In genomic region chr4:88033309-88033708, GRCh38 we compare ENCODE assay signal across 9 cellular contexts. TPM values are rescaled to one million over a fixed set of nuclear protein-coding genes. Genes with fewer than 3 reads are reported as not detected.
A peak's percentile ranks its signal among the peaks of the same experiment; 100 is the strongest.
DNase-seq lines count a peak whose midpoint lies in the region; ATAC-seq and TF ChIP-seq lines count a peak whose summit lies in the region.
"Had no signal": no experiment of that assay in that cellular context is flagged by ENCODE, and none has a peak within 500 bp of the region (broad histone marks: within the 10 kb centered on the region; RNA-seq: fewer than 3 reads in every experiment).

No MANE protein-coding gene starts in this region.

- no peak overlapping the region for H3K4me3 Mint-ChIP-seq in activated CD8-positive, alpha-beta memory T cell treated with anti-CD3 and anti-CD28 coated beads, Interleukin-2, amount 10 ng/mL, durations not matched to agents 7 days and 5 days

- DNase-seq in activated CD8-positive, alpha-beta memory T cell treated with anti-CD3 and anti-CD28 coated beads, Interleukin-2, amount 10 ng/mL, durations not matched to agents 7 days and 5 days = peak; percentile 62
- no peak for DNase-seq in activated CD8-positive, alpha-beta memory T cell treated with anti-CD3 and anti-CD28 coated beads, Interleukin-2, amount 50 U/mL, for 48 hours
- DNase-seq in NCI-H1694 treated with DMSO at 0.1 percent for 48 hours (lab: John Stamatoyannopoulos, UW) (peak; percentile 2), fibroblast of the conjunctiva (ENCODE audit: low read depth) (peak; percentile 57), ovary (peak in 1 of 5 donors; percentile 51)
- peak; percentile 3 to 6 for DNase-seq in activated CD4-positive, alpha-beta T cell treated with anti-CD3 and anti-CD28 coated beads, Interleukin-2, amount 50 U/mL, for 4 hours

- H3K36me3 Mint-ChIP-seq in activated CD8-positive, alpha-beta memory T cell treated with anti-CD3 and anti-CD28 coated beads, Interleukin-2, amount 10 ng/mL, durations not matched to agents 7 days and 5 days = peaks cover 14% of the 10 kb centered on the region

- peak; percentile 55 for ATAC-seq in activated CD8-positive, alpha-beta memory T cell treated with anti-CD3 and anti-CD28 coated beads, Interleukin-2, amount 10 ng/mL, durations not matched to agents 7 days and 5 days
- ATAC-seq in HG03439 (IDR thresholded peaks at IDR 0.05; ENCODE audit: unreplicated experiment) = no peak

- no peak for TF ChIP-seq POLR2A in ovary (IDR thresholded peaks at IDR 0.05)

- no peaks in the 10 kb centered on the region for H3K27me3 ChIP-seq in ovary

- no peak for TF ChIP-seq EP300 in ovary (IDR thresholded peaks at IDR 0.05)

- H3K4me1 ChIP-seq in HEK293 (ENCODE audit: control insufficient read depth, insufficient read depth, low read length) = no peaks in the 10 kb centered on the region
- H3K4me1 ChIP-seq in ovary (ENCODE audit: insufficient read depth) = no peaks in the 10 kb centered on the region

- no peak overlapping the region for H3K4me3 ChIP-seq in HEK293 (ENCODE audit: low read depth, low read length)
- H3K4me3 ChIP-seq in ovary = no peak overlapping the region

- peaks cover 6 to 59% of the 10 kb centered on the region in 2 experiments; a peak in 2 of 3 replicates for H3K36me3 ChIP-seq in HEK293 (ENCODE audit: control insufficient read depth in 2 of 2, insufficient read depth in 1 of 2, low read length in 2 of 2)
- H3K36me3 ChIP-seq in ovary = no peaks in the 10 kb centered on the region

- no peaks in the 10 kb centered on the region for H3K9me3 Mint-ChIP-seq in activated CD8-positive, alpha-beta memory T cell treated with anti-CD3 and anti-CD28 coated beads, Interleukin-2, amount 10 ng/mL, durations not matched to agents 7 days and 5 days (ENCODE audit: low read depth)

- H3K27ac ChIP-seq in HEK293 (ENCODE audit: extremely low read depth, low read depth, low read length) (no peak overlapping the region), ovary (no peak overlapping the region)
- H3K27ac ChIP-seq: epithelial cell of prostate had no signal

- intact Hi-C loops in ovary (cut with DNase I) = loop anchor here in 3 of 4 donors (5.0 to 10.0 kb wide), 3 partner anchors 179 to 481 kb away; no protein-coding TSS in a partner anchor

- no peaks in the 10 kb centered on the region for H3K27me3 Mint-ChIP-seq in activated CD8-positive, alpha-beta memory T cell treated with anti-CD3 and anti-CD28 coated beads, Interleukin-2, amount 10 ng/mL, durations not matched to agents 7 days and 5 days

- peaks cover under 1% of the 10 kb centered on the region for H3K4me1 Mint-ChIP-seq in activated CD8-positive, alpha-beta memory T cell treated with anti-CD3 and anti-CD28 coated beads, Interleukin-2, amount 10 ng/mL, durations not matched to agents 7 days and 5 days

- POLR2A ChIA-PET in HEK293 (lab: Yijun Ruan, JAX) = interaction anchor here (0.6 kb wide), 2 partner anchors 452 to 458 kb away, joined by 3 to 4 read pairs; no protein-coding TSS in a partner anchor

- no peak overlapping the region for H3K27ac Mint-ChIP-seq in activated CD8-positive, alpha-beta memory T cell treated with anti-CD3 and anti-CD28 coated beads, Interleukin-2, amount 10 ng/mL, durations not matched to agents 7 days and 5 days

- peak; percentile 47; the same call in 1 of the 2 replicates for TF ChIP-seq CTCF in HEK293 (tag by site-specific recombination; IDR thresholded peaks at IDR 0.05)
- TF ChIP-seq CTCF in ovary (IDR thresholded peaks at IDR 0.05) = peak; percentile 33 to 57 (median 49)

- H3K9me3 ChIP-seq in HEK293 (ENCODE audit: control insufficient read depth, insufficient read depth, low read depth, low read length) (no peaks in the 10 kb centered on the region), ovary (no peaks in the 10 kb centered on the region)

- CTCF ChIA-PET in activated CD8-positive, alpha-beta memory T cell treated with anti-CD3 and anti-CD28 coated beads, Interleukin-2, amount 10 ng/mL, durations not matched to agents 7 days and 5 days (lab: Charles Lee) = interaction anchor here (0.6 to 1.7 kb wide), 16 partner anchors 10 to 494 kb away, joined by 3 to 64 read pairs (median 4); no protein-coding TSS in a partner anchor
- CTCF ChIA-PET in HEK293 (lab: Yijun Ruan, JAX) = interaction anchor here (0.5 to 3.4 kb wide), 18 partner anchors 12 to 732 kb away, joined by 3 to 45 read pairs (median 5); no protein-coding TSS in a partner anchor

TF ChIP-seq in HEK293, 187 proteins besides CTCF, POLR2A, EP300 and RAD21:
- no peak for TF ChIP-seq ZNF341 (tag by site-specific recombination; IDR thresholded peaks at IDR 0.05; ENCODE audit: low read depth)
- TF ChIP-seq SCRT2 (tag by site-specific recombination; IDR thresholded peaks at IDR 0.05) = peak; percentile 84
- TF ChIP-seq ZNF76 (tag by site-specific recombination; IDR thresholded peaks at IDR 0.05; ENCODE audit: borderline replicate concordance, low read depth) = no peak
- TF ChIP-seq ZNF639 (tag by site-specific recombination; IDR thresholded peaks at IDR 0.05) = no peak
- TF ChIP-seq ZNF677 (tag by site-specific recombination; IDR thresholded peaks at IDR 0.05) = no peak
- TF ChIP-seq ZNF654 (tag by site-specific recombination; IDR thresholded peaks at IDR 0.05; ENCODE audit: low read depth) = peak; percentile 83
- TF ChIP-seq SCRT1 (tag by site-specific recombination; IDR thresholded peaks at IDR 0.05; ENCODE audit: borderline replicate concordance) = peak; percentile 36; the same call in 1 of the 2 replicates
- TF ChIP-seq KLF8 (tag by site-specific recombination; IDR thresholded peaks at IDR 0.05) = no peak
- no peak for TF ChIP-seq ZNF555 (tag by site-specific recombination; conservative IDR thresholded peaks at IDR 0.05)
- 0 out of 2 replicates have a peak, but pooled peaks have one; percentile 20 for TF ChIP-seq ZNF660 (tag by site-specific recombination; IDR thresholded peaks at IDR 0.05)
- TF ChIP-seq ZNF354C (tag by site-specific recombination; IDR thresholded peaks at IDR 0.05; ENCODE audit: borderline replicate concordance, low read depth) = no peak
- no peak for TF ChIP-seq ZSCAN4 (tag by site-specific recombination; IDR thresholded peaks at IDR 0.05)
- TF ChIP-seq ZNF362 (tag by site-specific recombination; IDR thresholded peaks at IDR 0.05) = peak; percentile 36; the same call in 1 of the 2 replicates
- TF ChIP-seq ZNF843 (tag by site-specific recombination; IDR thresholded peaks at IDR 0.05) = no peak

RNA-seq across cellular contexts. Expression of gene PKD2, which starts 25.9 kb away (rescaled TPM):
- total RNA-seq in activated CD8-positive, alpha-beta memory T cell treated with anti-CD3 and anti-CD28 coated beads, Interleukin-2, amount 10 ng/mL, durations not matched to agents 7 days and 5 days = 10 to 100 TPM; 11.8 to 12.5 TPM
- total RNA-seq in ovary = 10 to 100 TPM; 43.4 to 66.9 (median 52.5) TPM
- polyA plus RNA-seq in ovary = 10 to 100 TPM; 35.7 to 63.5 TPM

RNA-seq across cellular contexts. Expression of gene SPP1, which starts 57.8 kb away (rescaled TPM):
- under 1 TPM in 1 of 2 experiments, not detected in 1; 0.54 TPM for total RNA-seq in activated CD8-positive, alpha-beta memory T cell treated with anti-CD3 and anti-CD28 coated beads, Interleukin-2, amount 10 ng/mL, durations not matched to agents 7 days and 5 days
- total RNA-seq in ovary = 10 to 100 TPM in 6 of 7 donors, 1 to 10 TPM in 1; 5.6 to 88.7 (median 25.6) TPM
- polyA plus RNA-seq in ovary = 10 to 100 TPM; 20.8 to 23.7 TPM

Comparison
In these comparisons a context has a peak if more than half of its experiments do, and no peak if none do; other contexts are left out.
1. RNA of gene SPP1, which starts 57.8 kb away (total RNA-seq): 5.6 to 88.7 TPM in ovary; 0.54 TPM in activated CD8-positive, alpha-beta memory T cell treated with anti-CD3 and anti-CD28 coated beads, Interleukin-2, amount 10 ng/mL, durations not matched to agents 7 days and 5 days; every median in the first group is over 4 times any median in the second.